In the genomic region with DNA sequence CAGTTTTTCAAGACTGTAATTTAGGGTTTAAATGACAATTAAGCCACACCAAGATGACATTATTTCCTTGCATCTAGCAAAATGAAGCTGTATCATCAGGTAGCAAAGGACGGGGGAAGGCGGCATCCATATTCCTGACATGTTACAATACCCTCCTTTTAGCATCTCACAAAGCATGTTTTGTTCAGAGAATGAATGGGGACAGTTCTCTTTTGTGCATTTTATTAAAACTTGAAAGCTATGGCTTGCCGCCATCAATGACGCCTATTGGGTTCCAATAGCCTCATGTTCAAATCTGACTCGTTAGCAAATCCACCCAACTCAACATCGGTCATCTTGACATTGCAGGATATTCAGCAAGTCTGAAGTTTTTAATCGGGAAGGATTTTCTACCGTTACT, we compare ENCODE assay signal across 19 cellular contexts. TPM values are rescaled to one million over a fixed set of nuclear protein-coding genes. Genes with fewer than 3 reads are reported as not detected.
DNase-seq lines count a peak whose midpoint lies in the region; ATAC-seq, FAIRE-seq and TF ChIP-seq lines count a peak whose summit lies in the region.
"Had no signal": no experiment of that assay in that cellular context is flagged by ENCODE, and none has a peak within 500 bp of the region (broad histone marks: within the 10 kb centered on the region; RNA-seq: fewer than 3 reads in every experiment).

No MANE protein-coding gene starts in this region.

- POLR2A ChIA-PET in HepG2 (lab: Yijun Ruan, JAX), result no interaction called here

- intact Hi-C loops in HepG2 (cut with micrococcal nuclease; ENCODE audit: unreplicated experiment) (no loop called here), right lobe of liver (cut with DNase I) (no loop called here)

- in situ Hi-C loops in HepG2 (cut with HindIII; ENCODE audit: extremely low pct_ligation_motif_present, low pct_unique_long_range_greater_than_20kb), result no loop called here

- H2AFZ ChIP-seq in HepG2 (ENCODE audit: low read length), result no peak overlapping the region

- no peaks in the 10 kb centered on the region for H4K20me1 ChIP-seq in HepG2 (ENCODE audit: insufficient read depth, low read length)
- H4K20me1 ChIP-seq: BLaER1 had no signal

- no peak for TF ChIP-seq RAD21 in HepG2 (CRISPR knock-in tag; IDR thresholded peaks at IDR 0.05)

- TF ChIP-seq CTCF in HepG2 (CRISPR knock-in tag; IDR thresholded peaks at IDR 0.05) (no peak), right lobe of liver (IDR thresholded peaks at IDR 0.05) (no peak)

- H3K4me3 ChIP-seq in HepG2 (replicated peaks in 1 of 3; ENCODE audit: insufficient read depth in 1 of 3, low read depth in 2 of 3, low read length in 3 of 3) (no peak overlapping the region), right lobe of liver (no peak overlapping the region)
- H3K4me3 ChIP-seq: BLaER1, left ventricle myocardium inferior, ovary, skin epidermis, suprapubic skin had no signal

- H3K27me3 ChIP-seq in HepG2 (ENCODE audit: control insufficient read depth in 1 of 2, insufficient read depth in 2 of 2, low read length in 2 of 2) (no peaks in the 10 kb centered on the region), right lobe of liver (no peaks in the 10 kb centered on the region)
- H3K27me3 ChIP-seq: BLaER1, ovary, suprapubic skin had no signal

- peaks cover 27 to 48% of the 10 kb centered on the region in 2 experiments for H3K36me3 ChIP-seq in HepG2 (replicated peaks in 1 of 2; ENCODE audit: control insufficient read depth in 1 of 2, insufficient read depth in 2 of 2, low read length in 2 of 2)
- peaks cover 7 to 21% (median 9%) of the 10 kb centered on the region in 4 donors for H3K36me3 ChIP-seq in right lobe of liver
- H3K36me3 ChIP-seq: ovary had no signal

- no peak for FAIRE-seq in HepG2 (lab: Jason Lieb, UNC)
- FAIRE-seq: GM12892 had no signal

- CTCF ChIA-PET in HepG2 (lab: Yijun Ruan, JAX; ENCODE audit: low intra/inter-chr PET ratio, low total read pairs), result no interaction called here

- no peak for TF ChIP-seq EP300 in HepG2 (IDR thresholded peaks at IDR 0.05; ENCODE audit: low read depth in 2 of 2, low read length in 2 of 2)
- TF ChIP-seq EP300 in HepG2 (CRISPR knock-in tag; IDR thresholded peaks at IDR 0.05; ENCODE audit: borderline replicate concordance), result no peak

- no peak overlapping the region for H3K27ac ChIP-seq in HepG2 (ENCODE audit: extremely low read length, insufficient read depth, low read length)
- no peak overlapping the region for H3K27ac ChIP-seq in right lobe of liver
- H3K27ac ChIP-seq: BLaER1 had no signal

- BruUV-seq in HepG2 (replicated peaks; lab: Mats Ljungman, UMichigan), result no TSS peak

- DNase-seq in HepG2 (ENCODE audit: low spot score) (no peak), right lobe of liver (no peak), globus pallidus (ENCODE audit: low spot score) (peak; percentile 97), nucleus accumbens (lab: John Stamatoyannopoulos, UW) (peak in 48 of 56 donors; percentile 4 to 81 (median 49)), left lobe of liver (ENCODE audit: low spot score) (no peak), germinal center (ENCODE audit: low spot score) (no peak)
- DNase-seq: activated effector memory CD4-positive, alpha-beta T cell treated with anti-CD3 and anti-CD28 coated beads, Interleukin-2, amount 50 U/mL, for 16 hours; amniotic stem cell; DMS53; left ventricle myocardium inferior; NCI-H187 treated with DMSO at 0.1 percent for 48 hours; ovary; stimulated activated CD8-positive, alpha-beta memory T cell treated with anti-CD3 and anti-CD28 coated beads, Interleukin-4, amount 100 ng/mL, for 48 hours had no signal

- H3K4me1 ChIP-seq in HepG2 (ENCODE audit: insufficient read depth, low read length) (no peaks in the 10 kb centered on the region), right lobe of liver (peaks cover 0 to 14% (median 4%) of the 10 kb centered on the region in 4 donors)

- ATAC-seq in HepG2 (no peak), right lobe of liver (no peak), left lobe of liver (no peak), GM18517 (IDR thresholded peaks at IDR 0.05; ENCODE audit: unreplicated experiment) (no peak)
- ATAC-seq in activated CD4-positive, CD25-positive, alpha-beta regulatory T cell treated with anti-CD3 and anti-CD28 coated beads, Interleukin-2, amount 50 U/mL, for 24 hours, result no peak

- H3K9me3 ChIP-seq in HepG2 (ENCODE audit: low read length) (no peaks in the 10 kb centered on the region), right lobe of liver (no peaks in the 10 kb centered on the region)
- H3K9me3 ChIP-seq: ovary, suprapubic skin had no signal

- no peak overlapping the region for H3K9ac ChIP-seq in HepG2 (ENCODE audit: insufficient read depth, low read depth, low read length)
- H3K9ac ChIP-seq: BLaER1 had no signal

- 97% methylated on average over 8 of the region's 8 CpGs for WGBS in HepG2 (ENCODE audit: low lambda C conversion rate)
- 95% methylated on average over 8 of the region's 8 CpGs for WGBS in right lobe of liver (ENCODE audit: insufficient coverage, low coverage, low lambda C conversion rate, missing lambda C conversion rate)

- no peaks in the 10 kb centered on the region for H3K79me2 ChIP-seq in HepG2 (ENCODE audit: insufficient read depth, low read length)

- no peak for TF ChIP-seq POLR2A in HepG2 (IDR thresholded peaks at IDR 0.05; ENCODE audit: insufficient read depth in 1 of 2, low read depth in 2 of 2, low read length in 2 of 2)
- TF ChIP-seq POLR2A in right lobe of liver (IDR thresholded peaks at IDR 0.05), result no peak

- H3K4me2 ChIP-seq in HepG2 (ENCODE audit: low read depth, low read length), result no peak overlapping the region
- H3K4me2 ChIP-seq: BLaER1 had no signal

TF ChIP-seq in HepG2, 621 proteins besides CTCF, POLR2A, EP300 and RAD21:
- no peak for TF ChIP-seq RFXAP (CRISPR knock-in tag; IDR thresholded peaks at IDR 0.05; ENCODE audit: borderline replicate concordance)
- TF ChIP-seq ZNF44 (CRISPR knock-in tag; IDR thresholded peaks at IDR 0.05), result no peak
- TF ChIP-seq ETV5 (CRISPR knock-in tag; IDR thresholded peaks at IDR 0.05; ENCODE audit: borderline replicate concordance), result no peak
- TF ChIP-seq ZNF788 (CRISPR knock-in tag; IDR thresholded peaks at IDR 0.05; ENCODE audit: borderline replicate concordance), result no peak
- no peak for TF ChIP-seq TMF1 (CRISPR knock-in tag; IDR thresholded peaks at IDR 0.05; ENCODE audit: low read depth)
- no peak for TF ChIP-seq NFIB (CRISPR knock-in tag; IDR thresholded peaks at IDR 0.05; ENCODE audit: borderline replicate concordance)
- no peak for TF ChIP-seq ZNF367 (CRISPR knock-in tag; IDR thresholded peaks at IDR 0.05; ENCODE audit: borderline replicate concordance)
- peak; percentile 74 for TF ChIP-seq RBM22 (optimal IDR thresholded peaks at IDR 0.05; ENCODE audit: low read length)

RNA-seq across cellular contexts. Expression of gene LITAF, which starts 39.2 kb away (rescaled TPM):
- total RNA-seq in HepG2 (2016; rRNA removed; fragmentation: Illumina TruSeq; extraction: Trizol), result 141 and 186 TPM in 2 replicates
- total RNA-seq in HepG2 (2016; cell fraction: cytosol; rRNA removed; fragmentation: Illumina TruSeq; extraction: Trizol; ENCODE audit: low read depth), result 30.0 and 32.3 TPM in 2 replicates
- total RNA-seq in HepG2 (2016; cell fraction: insoluble cytoplasmic fraction; rRNA removed; fragmentation: Illumina TruSeq; extraction: Trizol), result 139 and 174 TPM in 2 replicates
- total RNA-seq in HepG2 (2016; cell fraction: membrane; rRNA removed; fragmentation: Illumina TruSeq; extraction: Trizol), result 118 and 119 TPM in 2 replicates
- 60.6 and 72.1 TPM in 2 replicates for total RNA-seq in HepG2 (2016; cell fraction: nucleus; rRNA removed; fragmentation: Illumina TruSeq; extraction: Trizol)
- polyA plus RNA-seq in HepG2 (2011; rRNA removed), result 80.1 and 95.5 TPM in 2 replicates
- 121 and 137 TPM in 2 replicates for polyA plus RNA-seq in HepG2 (2011; cell fraction: cytosol; rRNA removed)
- 61.9 and 67.8 TPM in 2 replicates for polyA plus RNA-seq in HepG2 (2011; cell fraction: nucleus; rRNA removed)
- polyA plus RNA-seq in HepG2 (2012), result 113 and 128 TPM in 2 replicates
- 48.2 and 51.8 TPM in 2 replicates for polyA plus RNA-seq in HepG2 (2016; cell fraction: cytosol; fragmentation: Illumina TruSeq; extraction: Trizol; ENCODE audit: low read depth)
- polyA plus RNA-seq in HepG2 (2016; cell fraction: insoluble cytoplasmic fraction; fragmentation: Illumina TruSeq; extraction: Trizol; ENCODE audit: low read depth), result 322 and 369 TPM in 2 replicates
- 139 and 153 TPM in 2 replicates for polyA plus RNA-seq in HepG2 (2016; cell fraction: membrane; fragmentation: Illumina TruSeq; extraction: Trizol; ENCODE audit: low read depth)
- polyA plus RNA-seq in HepG2 (2016; cell fraction: nucleus; fragmentation: Illumina TruSeq; extraction: Trizol; ENCODE audit: insufficient read depth, low read depth), result 125 and 129 TPM in 2 replicates
- 155 and 250 TPM in 2 replicates for polyA minus RNA-seq in HepG2 (2011; rRNA and poly(A)+ RNA removed; ENCODE audit: low replicate concordance)
- 71.1 and 86.5 TPM in 2 replicates for polyA minus RNA-seq in HepG2 (2011; cell fraction: cytosol; rRNA and poly(A)+ RNA removed)
- 45.8 and 58.4 TPM in 2 replicates for polyA minus RNA-seq in HepG2 (2011; cell fraction: nucleus; rRNA and poly(A)+ RNA removed)
- 100 to 1,000 TPM in 1 of 6 experiments, 10 to 100 TPM in 5; 43.7 to 148 (median 59.1) TPM for total RNA-seq in right lobe of liver
- 47.0 TPM for total RNA-seq in left lobe of liver

Comparison
In these comparisons a context has a peak if more than half of its experiments do, and no peak if none do; other contexts are left out.
1. DNase-seq: peak in globus pallidus (single experiment) and nucleus accumbens (48 of 56); none in HepG2 (single experiment), right lobe of liver (0 of 3), left lobe of liver (single experiment) and germinal center (single experiment).